In genomic region chr10:78690354-78691111, GRCh38 we compare ENCODE assay signal across 19 cellular contexts.
"Had no signal": no experiment of that assay in that cellular context is flagged by ENCODE, and none has a peak within 500 bp of the region (broad histone marks: within the 10 kb centered on the region; RNA-seq: fewer than 3 reads in every experiment).

No MANE protein-coding gene starts in this region.

- H3K27me3 ChIP-seq: ovary, sigmoid colon, upper lobe of left lung, uterus had no signal

- H3K36me3 ChIP-seq: heart left ventricle, ovary, sigmoid colon, thoracic aorta, upper lobe of left lung, uterus had no signal

- H3K27ac Mint-ChIP-seq: dendritic cell treated with granulocyte-macrophage colony-stimulating factor and Interleukin-4, amounts not matched to agents 40 ng/mL and 50 ng/mL, for 4 days; naive thymus-derived CD4-positive, alpha-beta T cell; progenitor cell of endocrine pancreas; stimulated activated naive B cell treated with anti-CD40 and anti-IgM and Interleukin-4, amounts not matched to agents 10 μg/mL and 1 μg/mL and 100 μg/mL, for 72 hours had no signal

- DNase-seq: foreskin keratinocyte; heart left ventricle; hippocampal formation; kidney glomerular epithelial cell; naive thymus-derived CD4-positive, alpha-beta T cell; nucleus accumbens; ovary; sigmoid colon; stimulated activated CD4-positive, alpha-beta T cell treated with anti-CD3 and anti-CD28 coated beads, Interleukin-2, amount 100 ng/mL, for 24 hours; stimulated activated CD4-positive, alpha-beta T cell treated with anti-CD3 and anti-CD28 coated beads, Interleukin-4, amount 100 ng/mL, for 4 hours; stimulated activated naive B cell treated with anti-CD40 and anti-IgM and Interleukin-4, amounts not matched to agents 10 μg/mL and 1 μg/mL and 100 μg/mL, for 72 hours; stimulated activated naive CD8-positive, alpha-beta T cell treated with anti-CD3 and anti-CD28 coated beads, Interleukin-15, amount 100 ng/mL, for 72 hours; upper lobe of left lung; uterus had no signal

- H3K9me3 ChIP-seq: heart left ventricle, ovary, sigmoid colon, thoracic aorta, upper lobe of left lung, uterus had no signal

- H3K4me3 Mint-ChIP-seq: dendritic cell treated with granulocyte-macrophage colony-stimulating factor and Interleukin-4, amounts not matched to agents 40 ng/mL and 50 ng/mL, for 4 days; naive thymus-derived CD4-positive, alpha-beta T cell; neural crest cell; stimulated activated naive B cell treated with anti-CD40 and anti-IgM and Interleukin-4, amounts not matched to agents 10 μg/mL and 1 μg/mL and 100 μg/mL, for 72 hours; stimulated activated naive CD8-positive, alpha-beta T cell treated with anti-CD3 and anti-CD28 coated beads, Interleukin-15, amount 100 ng/mL, for 72 hours had no signal

- ATAC-seq: foreskin keratinocyte; heart left ventricle; naive thymus-derived CD4-positive, alpha-beta T cell; stimulated activated naive B cell treated with anti-CD40 and anti-IgM and Interleukin-4, amounts not matched to agents 10 μg/mL and 1 μg/mL and 100 μg/mL, for 72 hours; stimulated activated naive CD8-positive, alpha-beta T cell treated with anti-CD3 and anti-CD28 coated beads, Interleukin-15, amount 100 ng/mL, for 72 hours had no signal

- H3K36me3 Mint-ChIP-seq: naive thymus-derived CD4-positive, alpha-beta T cell; stimulated activated naive B cell treated with anti-CD40 and anti-IgM and Interleukin-4, amounts not matched to agents 10 μg/mL and 1 μg/mL and 100 μg/mL, for 72 hours had no signal

- H3K27me3 Mint-ChIP-seq: stimulated activated naive CD8-positive, alpha-beta T cell treated with anti-CD3 and anti-CD28 coated beads, Interleukin-15, amount 100 ng/mL, for 72 hours had no signal

- H3K27ac ChIP-seq: foreskin keratinocyte, heart left ventricle, ovary, skin epidermis, upper lobe of left lung, uterus had no signal

- H3K4me1 Mint-ChIP-seq: naive thymus-derived CD4-positive, alpha-beta T cell; stimulated activated naive B cell treated with anti-CD40 and anti-IgM and Interleukin-4, amounts not matched to agents 10 μg/mL and 1 μg/mL and 100 μg/mL, for 72 hours; stimulated activated naive CD8-positive, alpha-beta T cell treated with anti-CD3 and anti-CD28 coated beads, Interleukin-15, amount 100 ng/mL, for 72 hours had no signal

- H3K4me3 ChIP-seq: heart left ventricle, ovary, sigmoid colon, skin epidermis, thoracic aorta, upper lobe of left lung, uterus had no signal

- H3K9me3 Mint-ChIP-seq: dendritic cell treated with granulocyte-macrophage colony-stimulating factor and Interleukin-4, amounts not matched to agents 40 ng/mL and 50 ng/mL, for 4 days; stimulated activated naive B cell treated with anti-CD40 and anti-IgM and Interleukin-4, amounts not matched to agents 10 μg/mL and 1 μg/mL and 100 μg/mL, for 72 hours; stimulated activated naive CD8-positive, alpha-beta T cell treated with anti-CD3 and anti-CD28 coated beads, Interleukin-15, amount 100 ng/mL, for 72 hours had no signal
